In genomic region chr16:4746991-4747574, GRCh38 we compare ENCODE assay signal across 1 cellular context.
TF ChIP-seq lines count a peak whose summit lies in the region.

No MANE protein-coding gene starts in this region.

TF ChIP-seq in IMR-90, 13 proteins besides CTCF, POLR2A, EP300 and RAD21:
- no peak for TF ChIP-seq SMC3 (IDR thresholded peaks at IDR 0.05; ENCODE audit: low read depth, low read length)
- no peak for TF ChIP-seq RFX5 (IDR thresholded peaks at IDR 0.05; ENCODE audit: low read depth, low read length)
